In the genomic region with DNA sequence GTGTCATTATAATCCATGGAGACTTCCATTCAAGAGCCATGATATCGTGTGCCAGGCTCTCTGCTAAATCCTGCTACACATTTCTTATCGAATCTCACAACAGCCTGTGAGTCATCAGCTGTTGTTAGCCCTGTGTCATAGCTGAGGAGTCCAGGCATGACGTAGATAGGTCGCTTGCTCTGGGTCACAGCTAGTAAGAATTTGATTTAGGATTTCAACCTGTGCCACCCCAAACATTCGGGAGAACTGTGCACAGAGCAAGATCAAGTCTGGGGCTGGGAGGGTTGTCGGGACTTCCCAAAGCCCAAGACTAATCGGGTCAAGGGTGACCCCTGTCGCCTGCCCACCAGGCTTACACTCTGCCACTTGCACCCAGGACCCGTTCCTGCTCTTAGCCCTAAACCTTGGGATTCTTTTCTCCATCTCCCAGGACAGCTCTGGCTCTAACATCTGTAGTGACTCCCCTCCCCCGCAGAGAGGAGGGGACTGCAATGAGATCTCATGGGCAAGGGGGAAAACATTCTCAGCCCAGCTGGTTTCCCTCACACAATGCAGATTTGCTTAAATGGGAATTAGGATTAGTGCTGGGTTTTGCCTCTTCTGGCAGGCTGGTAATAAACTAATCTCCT, we compare ENCODE assay signal across 9 cellular contexts. TPM values are rescaled to one million over a fixed set of nuclear protein-coding genes. Genes with fewer than 3 reads are reported as not detected.
A peak's percentile ranks its signal among the peaks of the same experiment; 100 is the strongest.
DNase-seq lines count a peak whose midpoint lies in the region; ATAC-seq and TF ChIP-seq lines count a peak whose summit lies in the region.
"Had no signal": no experiment of that assay in that cellular context is flagged by ENCODE, and none has a peak within 500 bp of the region (broad histone marks: within the 10 kb centered on the region; RNA-seq: fewer than 3 reads in every experiment).

No MANE protein-coding gene starts in this region.

- H3K27me3 ChIP-seq in HAP-1 (ENCODE audit: low read depth) (no peaks in the 10 kb centered on the region), WERI-Rb-1 (ENCODE audit: insufficient read depth, low read depth, severe bottlenecking) (no peaks in the 10 kb centered on the region), sigmoid colon (no peaks in the 10 kb centered on the region)

- no peak for TF ChIP-seq EP300 in sigmoid colon (IDR thresholded peaks at IDR 0.05)

- H3K4me1 Mint-ChIP-seq in activated CD8-positive, alpha-beta T cell treated with anti-CD3 and anti-CD28 coated beads for 36 hours (ENCODE audit: low read depth), result peaks cover 7% of the 10 kb centered on the region

- H3K4me3 ChIP-seq in HAP-1 (no peak overlapping the region), WERI-Rb-1 (ENCODE audit: low read depth, low read length) (no peak overlapping the region), sigmoid colon (no peak overlapping the region)

- no peak for TF ChIP-seq POLR2A in sigmoid colon (IDR thresholded peaks at IDR 0.05)

- no peaks in the 10 kb centered on the region for H3K36me3 ChIP-seq in HAP-1 (replicated peaks)
- H3K36me3 ChIP-seq in WERI-Rb-1, result peaks cover 6% of the 10 kb centered on the region
- peaks cover 0 to 10% (median 0%) of the 10 kb centered on the region in 4 donors for H3K36me3 ChIP-seq in sigmoid colon

- H3K36me3 Mint-ChIP-seq in activated CD8-positive, alpha-beta T cell treated with anti-CD3 and anti-CD28 coated beads for 36 hours (ENCODE audit: low read depth), result peaks cover 4% of the 10 kb centered on the region

- H3K4me1 ChIP-seq in HAP-1 (peaks cover 14% of the 10 kb centered on the region), sigmoid colon (peaks cover 0 to 76% (median 58%) of the 10 kb centered on the region in 4 donors)

- POLR2A ChIA-PET in activated CD8-positive, alpha-beta T cell treated with anti-CD3 and anti-CD28 coated beads for 36 hours (lab: Charles Lee), result interaction anchor here (0.8 to 1.0 kb wide), 2 partner anchors 7 to 23 kb away, joined by 3 read pairs; no protein-coding TSS in a partner anchor

- CTCF ChIA-PET in activated CD8-positive, alpha-beta T cell treated with anti-CD3 and anti-CD28 coated beads for 36 hours (lab: Charles Lee), result interaction anchor here (0.8 to 2.0 kb wide), 4 partner anchors 14 to 150 kb away, joined by 3 to 7 read pairs (median 4); no protein-coding TSS in a partner anchor

- WGBS in sigmoid colon, 2 donors, result 64 to 67% methylated on average over 10 of the region's 10 CpGs

- peaks cover 9% of the 10 kb centered on the region for H3K9me3 Mint-ChIP-seq in activated CD8-positive, alpha-beta T cell treated with anti-CD3 and anti-CD28 coated beads for 36 hours

- in situ Hi-C loops in HAP-1 (cut with MboI; ENCODE audit: low sequenced_read_pairs), result no loop called here

- peak; percentile 63 for TF ChIP-seq CTCF in WERI-Rb-1 (IDR thresholded peaks at IDR 0.05; ENCODE audit: low read depth, low read length)
- no peak for TF ChIP-seq CTCF in sigmoid colon (IDR thresholded peaks at IDR 0.05)
- TF ChIP-seq CTCF in activated CD8-positive, alpha-beta T cell treated with anti-CD3 and anti-CD28 coated beads for 36 hours (IDR thresholded peaks at IDR 0.05), result no peak

- H3K27ac Mint-ChIP-seq in activated CD8-positive, alpha-beta T cell treated with anti-CD3 and anti-CD28 coated beads for 36 hours, result no peak overlapping the region

- intact Hi-C loops in left ventricle myocardium superior (cut with micrococcal nuclease), result no loop called here
- intact Hi-C loops in sigmoid colon (cut with DNase I), result no loop called here
- intact Hi-C loops in activated CD8-positive, alpha-beta T cell treated with anti-CD3 and anti-CD28 coated beads for 36 hours (cut with micrococcal nuclease), result no loop called here

- H3K9me3 ChIP-seq in HAP-1 (peaks cover 9% of the 10 kb centered on the region), WERI-Rb-1 (ENCODE audit: severe bottlenecking) (peaks cover 8% of the 10 kb centered on the region), sigmoid colon (peaks cover 0 to 3% (median 0%) of the 10 kb centered on the region in 4 donors)

- H3K4me3 Mint-ChIP-seq in activated CD8-positive, alpha-beta T cell treated with anti-CD3 and anti-CD28 coated beads for 36 hours, result no peak overlapping the region

- peaks cover 3% of the 10 kb centered on the region for H3K27me3 Mint-ChIP-seq in activated CD8-positive, alpha-beta T cell treated with anti-CD3 and anti-CD28 coated beads for 36 hours

- ATAC-seq in left ventricle myocardium superior (peak; percentile 90), HG03159 (IDR thresholded peaks at IDR 0.05; ENCODE audit: unreplicated experiment) (no peak), GM19351 (IDR thresholded peaks at IDR 0.05; ENCODE audit: unreplicated experiment) (no peak)
- no peak for ATAC-seq in activated CD8-positive, alpha-beta T cell treated with anti-CD3 and anti-CD28 coated beads for 36 hours

- peak; percentile 68 to 74 for DNase-seq in HAP-1 (ENCODE audit: low spot score in 2 of 2)
- no peak for DNase-seq in WERI-Rb-1
- DNase-seq in left ventricle myocardium superior, result no peak
- peak; percentile 84 for DNase-seq in sigmoid colon
- DNase-seq in activated CD8-positive, alpha-beta T cell treated with anti-CD3 and anti-CD28 coated beads for 36 hours, result no peak
- DNase-seq in GOT3 (lab: John Stamatoyannopoulos, UW), result no peak
- DNase-seq: activated naive CD4-positive, alpha-beta T cell treated with Interleukin-2 at 50 U/mL for 16 hours had no signal

- H3K27ac ChIP-seq in WERI-Rb-1 (peak overlapping the region; percentile 33), sigmoid colon (peak overlapping the region; percentile 78 to 91 (median 86))

RNA-seq across cellular contexts. Expression of a gene that starts 34.3 kb away (rescaled TPM):
- total RNA-seq in left ventricle myocardium superior (94.6 TPM), sigmoid colon (10 to 100 TPM; 13.8 to 75.3 (median 23.0) TPM)
- polyA plus RNA-seq in sigmoid colon, result 1 to 10 TPM in 2 of 3 donors, under 1 TPM in 1; 0.23 to 8.0 (median 7.2) TPM
- under 1 TPM; 0.85 to 0.92 TPM for total RNA-seq in activated CD8-positive, alpha-beta T cell treated with anti-CD3 and anti-CD28 coated beads for 36 hours

Comparison
In these comparisons a context has a peak if more than half of its experiments do, and no peak if none do; other contexts are left out.
1. DNase-seq: peak in HAP-1 (2 of 2) and sigmoid colon (single experiment); none in WERI-Rb-1 (single experiment), left ventricle myocardium superior (single experiment), activated CD8-positive, alpha-beta T cell treated with anti-CD3 and anti-CD28 coated beads for 36 hours (single experiment) and GOT3 (single experiment).
2. RNA of a gene that starts 34.3 kb away (total RNA-seq): 94.6 TPM in left ventricle myocardium superior (single experiment) and 13.8 to 75.3 TPM in sigmoid colon; 0.85 to 0.92 TPM in activated CD8-positive, alpha-beta T cell treated with anti-CD3 and anti-CD28 coated beads for 36 hours; every median in the first group is over 4 times any median in the second.